12 cellular contexts compared by ENCODE assay signal in the genomic region with DNA sequence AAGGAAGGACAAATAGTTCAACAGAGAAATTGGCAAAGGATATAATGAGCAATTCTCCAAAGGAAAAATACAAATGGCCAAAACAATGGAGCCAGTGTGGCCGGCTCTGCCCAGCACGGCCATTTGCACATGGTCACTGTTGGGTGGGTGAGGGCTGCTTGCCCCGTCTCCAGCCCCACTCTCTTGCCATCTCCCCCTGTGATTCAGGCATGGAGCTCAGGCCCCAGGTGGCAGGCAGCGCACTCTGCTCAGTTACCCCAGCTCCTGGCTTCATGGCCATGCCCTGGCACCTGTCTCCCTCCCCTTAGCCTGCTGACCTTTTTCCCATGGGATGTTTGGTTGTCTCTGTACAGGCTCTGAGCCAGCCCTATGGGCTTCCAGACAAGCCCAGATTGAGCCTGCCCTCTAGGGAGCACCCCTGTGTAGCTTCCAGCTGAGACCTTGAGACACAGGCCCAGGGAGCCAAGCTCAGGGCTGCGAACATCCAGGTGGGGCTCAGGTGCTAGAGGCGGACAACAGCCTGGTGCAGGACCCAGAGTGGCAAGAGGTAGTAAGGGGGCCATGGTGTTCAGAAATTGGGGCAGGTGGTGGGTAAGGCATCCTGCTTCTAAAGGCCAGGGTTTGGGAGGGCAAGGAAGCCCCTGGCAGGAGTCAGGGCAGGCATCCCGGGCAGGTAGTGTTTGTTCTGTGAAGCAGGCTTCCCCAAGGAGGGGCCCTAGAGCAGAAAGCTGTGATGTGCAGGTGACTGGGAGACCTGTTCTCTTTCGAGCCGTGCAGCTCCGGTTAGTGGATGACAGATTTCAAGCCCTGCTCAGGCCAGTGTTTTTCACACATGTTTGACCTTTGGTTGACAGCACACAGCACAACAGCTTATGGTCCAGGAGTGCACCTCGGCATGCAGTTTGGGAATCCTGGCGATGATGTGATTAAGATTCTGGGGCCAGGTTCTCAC. TPM values are rescaled to one million over a fixed set of nuclear protein-coding genes. Genes with fewer than 3 reads are reported as not detected.
A peak's percentile ranks its signal among the peaks of the same experiment; 100 is the strongest.
DNase-seq lines count a peak whose midpoint lies in the region; ATAC-seq and TF ChIP-seq lines count a peak whose summit lies in the region.
"Had no signal": no experiment of that assay in that cellular context is flagged by ENCODE, and none has a peak within 500 bp of the region (broad histone marks: within the 10 kb centered on the region; RNA-seq: fewer than 3 reads in every experiment).

No MANE protein-coding gene starts in this region.

- no peaks in the 10 kb centered on the region for H3K9me3 Mint-ChIP-seq in chondrocyte (ENCODE audit: low read depth)

- WGBS in right cardiac atrium: 74% methylated on average over 12 of the region's 12 CpGs
- WGBS in transverse colon (ENCODE audit: low coverage in 1 of 2), 2 donors: 84 to 91% methylated on average over 4 to 12 of the region's 12 CpGs

- in situ Hi-C loops in transverse colon (cut with MboI; ENCODE audit: low pct_ligation_motif_present in 1 of 4, low pct_unique_long_range_greater_than_20kb in 1 of 4, low sequenced_read_pairs in 3 of 4): no loop called here

- H3K27ac ChIP-seq in right cardiac atrium (ENCODE audit: low read length) (no peak overlapping the region), transverse colon (peak overlapping the region; percentile 8 to 52 (median 22))
- H3K27ac ChIP-seq: WERI-Rb-1 had no signal

- H3K36me3 Mint-ChIP-seq in chondrocyte (ENCODE audit: low read depth): peaks cover 4% of the 10 kb centered on the region

- H3K4me3 Mint-ChIP-seq in chondrocyte (ENCODE audit: unreplicated experiment): no peak overlapping the region

- no peaks in the 10 kb centered on the region for H3K27me3 ChIP-seq in right cardiac atrium (ENCODE audit: control insufficient read depth, insufficient read depth)
- no peaks in the 10 kb centered on the region for H3K27me3 ChIP-seq in transverse colon

- H3K4me1 Mint-ChIP-seq in chondrocyte (ENCODE audit: low read depth): peaks cover 61% of the 10 kb centered on the region

- no peak for TF ChIP-seq EP300 in transverse colon (IDR thresholded peaks at IDR 0.05; ENCODE audit: low read depth)

- no peak for TF ChIP-seq CTCF in chondrocyte (IDR thresholded peaks at IDR 0.05)
- no peak for TF ChIP-seq CTCF in transverse colon (IDR thresholded peaks at IDR 0.05)

- no peaks in the 10 kb centered on the region for H3K27me3 Mint-ChIP-seq in chondrocyte (ENCODE audit: low read depth)

- H3K4me3 ChIP-seq in right cardiac atrium (ENCODE audit: low read length): no peak overlapping the region
- H3K4me3 ChIP-seq in transverse colon: no peak overlapping the region

- H3K4me1 ChIP-seq in right cardiac atrium (ENCODE audit: control insufficient read depth, insufficient read depth, low read length): peaks cover 12% of the 10 kb centered on the region
- H3K4me1 ChIP-seq in transverse colon: peaks cover 27 to 49% (median 40%) of the 10 kb centered on the region in 4 donors

- intact Hi-C loops in Right ventricle myocardium superior (cut with DNase I): no loop called here
- intact Hi-C loops in right cardiac atrium (cut with DNase I): no loop called here
- intact Hi-C loops in transverse colon (cut with DNase I; ENCODE audit: low total_unique reads): no loop called here

- TF ChIP-seq POLR2A in transverse colon (IDR thresholded peaks at IDR 0.05): no peak

- H3K9me3 ChIP-seq in right cardiac atrium (ENCODE audit: control insufficient read depth, low read length): no peaks in the 10 kb centered on the region
- H3K9me3 ChIP-seq in transverse colon: no peaks in the 10 kb centered on the region

- H3K27ac Mint-ChIP-seq in chondrocyte (ENCODE audit: unreplicated experiment): no peak overlapping the region

- peak; percentile 34 for DNase-seq in Right ventricle myocardium superior
- DNase-seq in right cardiac atrium: no peak
- peak; percentile 62 for DNase-seq in chondrocyte (ENCODE audit: low spot score)
- DNase-seq in middle frontal gyrus (ENCODE audit: extremely low spot score, low spot score): peak; percentile 64
- no peak for DNase-seq in transverse colon
- DNase-seq in effector CD4-positive, alpha-beta T cell: no peak
- no peak for DNase-seq in NCI-H1694 (lab: John Stamatoyannopoulos, UW)
- DNase-seq: activated CD8-positive, alpha-beta memory T cell treated with anti-CD3 and anti-CD28 coated beads, Interleukin-2, amount 50 U/mL, for 48 hours; NCI-H446 treated with DMSO at 0.1 percent for 48 hours; SHP77; WERI-Rb-1 had no signal

- no peaks in the 10 kb centered on the region for H3K36me3 ChIP-seq in transverse colon
- H3K36me3 ChIP-seq: WERI-Rb-1 had no signal

- peak; percentile 38 for ATAC-seq in Right ventricle myocardium superior (ENCODE audit: poor library complexity)
- no peak for ATAC-seq in right cardiac atrium
- ATAC-seq in GM19035 (IDR thresholded peaks at IDR 0.05; ENCODE audit: unreplicated experiment): no peak

RNA-seq across cellular contexts. Expression of a gene that starts 17.7 kb away (rescaled TPM):
- total RNA-seq in Right ventricle myocardium superior (14.0 TPM), right cardiac atrium (10 to 100 TPM; 13.4 to 26.3 (median 20.4) TPM), chondrocyte (29.2 to 54.5 TPM (median 53.1 TPM) in 3 replicates), transverse colon (10 to 100 TPM; 27.8 to 42.6 (median 31.8) TPM)
- polyA plus RNA-seq in right cardiac atrium: 9.5 TPM

Comparison
In these comparisons a context has a peak if more than half of its experiments do, and no peak if none do; other contexts are left out.
1. DNase-seq: peak in Right ventricle myocardium superior (single experiment), chondrocyte (single experiment) and middle frontal gyrus (single experiment); none in right cardiac atrium (0 of 3), transverse colon (single experiment), effector CD4-positive, alpha-beta T cell (single experiment) and NCI-H1694 (single experiment).